ENCODE assay signal across 10 cellular contexts in the genomic region with DNA sequence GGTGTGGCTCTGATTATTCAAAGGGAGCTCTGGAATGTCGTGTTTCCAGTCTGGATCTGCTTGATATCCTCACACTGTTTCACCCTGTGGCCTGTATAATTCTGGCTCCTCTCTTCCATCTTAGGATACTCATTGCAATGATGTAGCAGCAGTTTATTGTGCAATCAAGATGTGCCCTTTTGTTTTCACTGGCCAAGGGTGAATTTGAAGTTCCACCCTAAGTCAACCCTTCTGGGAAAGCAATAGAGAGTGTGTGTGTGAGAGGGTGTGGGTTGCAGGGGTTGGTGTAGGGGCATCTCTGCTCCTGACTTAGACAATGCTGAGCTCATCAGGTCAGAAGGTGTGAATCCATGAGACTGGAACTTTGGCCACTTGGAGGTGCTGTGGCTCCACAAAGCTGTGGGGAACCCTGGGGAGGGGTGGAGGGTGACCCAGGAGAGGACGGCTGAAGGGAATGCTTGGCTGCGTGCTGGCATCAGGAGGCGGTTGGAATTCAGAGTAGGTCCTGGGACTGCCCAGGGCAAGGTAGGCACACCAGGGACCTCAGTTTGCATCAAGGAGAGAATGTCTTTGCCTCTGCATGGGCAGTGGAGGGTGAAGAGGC.
DNase-seq lines count a peak whose midpoint lies in the region; ATAC-seq and TF ChIP-seq lines count a peak whose summit lies in the region.
"Had no signal": no experiment of that assay in that cellular context is flagged by ENCODE, and none has a peak within 500 bp of the region (broad histone marks: within the 10 kb centered on the region; RNA-seq: fewer than 3 reads in every experiment).

No MANE protein-coding gene starts in this region.

- H3K4me2 ChIP-seq in HCT116 (ENCODE audit: low read length) = no peak overlapping the region

- no peaks in the 10 kb centered on the region for H3K9me3 Mint-ChIP-seq in activated CD4-positive, alpha-beta memory T cell treated with anti-CD3 and anti-CD28 coated beads for 36 hours
- H3K9me3 Mint-ChIP-seq: neural crest cell had no signal

- peak; percentile 21; the same call in 1 of the 2 replicates for TF ChIP-seq CTCF in BE2C (IDR thresholded peaks at IDR 0.05; ENCODE audit: low read depth, low read length)
- TF ChIP-seq CTCF in HCT116 (IDR thresholded peaks at IDR 0.05 in 2 of 3, conservative IDR thresholded peaks at IDR 0.05 in 1 of 3; ENCODE audit: borderline replicate concordance in 1 of 3, insufficient read depth in 1 of 3, low read depth in 2 of 3, low read length in 2 of 3) = peak; percentile 34 to 59 (median 50); a peak in 3 of 6 replicates
- TF ChIP-seq CTCF in stomach (IDR thresholded peaks at IDR 0.05) = no peak

- BruUV-seq in HCT116 (replicated peaks; lab: Mats Ljungman, UMichigan) = no TSS peak

- H3K4me1 ChIP-seq in BE2C (no peaks in the 10 kb centered on the region), HCT116 (ENCODE audit: control insufficient read depth in 1 of 2, insufficient read depth in 2 of 2, low read length in 2 of 2) (peaks cover 0 to 14% of the 10 kb centered on the region in 2 experiments; a peak in 2 of 4 replicates), stomach (peaks cover 0 to 20% (median 3%) of the 10 kb centered on the region in 4 donors)

- H3K27me3 ChIP-seq in BE2C (no peaks in the 10 kb centered on the region), HCT116 (ENCODE audit: insufficient read depth, low read length) (no peaks in the 10 kb centered on the region), stomach (no peaks in the 10 kb centered on the region)

- H3K27me3 Mint-ChIP-seq in activated CD4-positive, alpha-beta memory T cell treated with anti-CD3 and anti-CD28 coated beads for 36 hours = peaks cover 4% of the 10 kb centered on the region

- H3K4me1 Mint-ChIP-seq in activated CD4-positive, alpha-beta memory T cell treated with anti-CD3 and anti-CD28 coated beads for 36 hours (ENCODE audit: low read depth) = no peaks in the 10 kb centered on the region
- H3K4me1 Mint-ChIP-seq: neural crest cell had no signal

- intact Hi-C loops in HCT116 (cut with micrococcal nuclease) = no loop called here
- intact Hi-C loops in activated CD4-positive, alpha-beta memory T cell treated with anti-CD3 and anti-CD28 coated beads for 36 hours (cut with micrococcal nuclease) = no loop called here
- intact Hi-C loops in stomach (cut with DNase I; ENCODE audit: low total_unique reads) = no loop called here

- WGBS in stomach, 5 donors = 48 to 68% (median 51%) methylated on average over 4 of the region's 4 CpGs

- DNase-seq in BE2C (no peak), HCT116 (ENCODE audit: low read depth, low spot score) (peak; percentile 10), islet precursor cell (peak; percentile 83), NCI-H1092 (lab: John Stamatoyannopoulos, UW) (no peak), stomach (no peak)
- peak; percentile 46 for DNase-seq in activated CD4-positive, alpha-beta memory T cell treated with anti-CD3 and anti-CD28 coated beads for 36 hours

- peak overlapping the region; percentile 61 for H2AFZ ChIP-seq in HCT116 (ENCODE audit: low read depth, low read length, poor library complexity, severe bottlenecking)

- TF ChIP-seq POLR2A in HCT116 (IDR thresholded peaks at IDR 0.05; ENCODE audit: borderline replicate concordance, extremely low read depth, insufficient read depth, insufficient read length) (no peak), stomach (IDR thresholded peaks at IDR 0.05) (no peak)

- no peaks in the 10 kb centered on the region for H3K79me2 ChIP-seq in HCT116 (ENCODE audit: insufficient read depth, low read length)

- H4K20me1 ChIP-seq in HCT116 (ENCODE audit: insufficient read depth) = no peaks in the 10 kb centered on the region

- H3K27ac ChIP-seq in HCT116 (ENCODE audit: low read depth, low read length) (no peak overlapping the region), stomach (no peak overlapping the region)
- H3K27ac ChIP-seq: thoracic aorta had no signal

- ATAC-seq in HCT116 = peak; percentile 93
- ATAC-seq in HG03045 (IDR thresholded peaks at IDR 0.05; ENCODE audit: unreplicated experiment) = no peak
- no peak for ATAC-seq in GM21381 (IDR thresholded peaks at IDR 0.05; ENCODE audit: unreplicated experiment)

- peak overlapping the region; percentile 20 for H3K4me3 Mint-ChIP-seq in activated CD4-positive, alpha-beta memory T cell treated with anti-CD3 and anti-CD28 coated beads for 36 hours
- H3K4me3 Mint-ChIP-seq: neural crest cell had no signal

- RAD21 ChIA-PET in HCT116 (lab: Charles Lee; ENCODE audit: low non-redundant PET in 1 of 2, low total read pairs in 2 of 2, uncharacterized antibody in 2 of 2, unreplicated experiment in 2 of 2) = no interaction called here

- no peak overlapping the region for H3K9ac ChIP-seq in HCT116 (ENCODE audit: low read length)

- peak; percentile 52 for TF ChIP-seq RAD21 in HCT116 (IDR thresholded peaks at IDR 0.05; ENCODE audit: low read depth)

- no peak for TF ChIP-seq EP300 in stomach (IDR thresholded peaks at IDR 0.05)

- CTCF ChIA-PET in HCT116 (lab: Charles Lee) = interaction anchor here (0.9 to 1.6 kb wide), 6 partner anchors 10 to 408 kb away, joined by 3 to 6 read pairs (median 3); no protein-coding TSS in a partner anchor
- CTCF ChIA-PET in activated CD4-positive, alpha-beta memory T cell treated with anti-CD3 and anti-CD28 coated beads for 36 hours (lab: Charles Lee) = interaction anchor here (0.7 to 1.4 kb wide), 6 partner anchors 9 to 436 kb away, joined by 3 to 6 read pairs (median 4); no protein-coding TSS in a partner anchor

- H3K27ac Mint-ChIP-seq in activated CD4-positive, alpha-beta memory T cell treated with anti-CD3 and anti-CD28 coated beads for 36 hours = peak overlapping the region; percentile 42

- H3K36me3 Mint-ChIP-seq in activated CD4-positive, alpha-beta memory T cell treated with anti-CD3 and anti-CD28 coated beads for 36 hours = no peaks in the 10 kb centered on the region

- no peaks in the 10 kb centered on the region for H3K9me2 ChIP-seq in HCT116 (ENCODE audit: insufficient read depth)

- no peaks in the 10 kb centered on the region for H3K9me3 ChIP-seq in BE2C
- no peaks in the 10 kb centered on the region for H3K9me3 ChIP-seq in HCT116 (ENCODE audit: control insufficient read depth in 1 of 2, insufficient read depth in 1 of 2, low read depth in 1 of 2, low read length in 2 of 2)
- H3K9me3 ChIP-seq in stomach = no peaks in the 10 kb centered on the region
- H3K9me3 ChIP-seq: thoracic aorta had no signal

- POLR2A ChIA-PET in HCT116 (lab: Charles Lee) = no interaction called here
- POLR2A ChIA-PET in activated CD4-positive, alpha-beta memory T cell treated with anti-CD3 and anti-CD28 coated beads for 36 hours (lab: Charles Lee) = interaction anchor here (0.5 kb wide), 1 partner anchor 49 kb away, joined by 3 read pairs; no protein-coding TSS in a partner anchor

- H3K4me3 ChIP-seq in BE2C (ENCODE audit: low read depth, low read length) (no peak overlapping the region), HCT116 (replicated peaks in 1 of 2; ENCODE audit: low read depth in 1 of 2, low read length in 2 of 2) (no peak overlapping the region), stomach (no peak overlapping the region)
- H3K4me3 ChIP-seq: thoracic aorta had no signal

- H3K36me3 ChIP-seq in BE2C (no peaks in the 10 kb centered on the region), HCT116 (ENCODE audit: control insufficient read depth in 1 of 2, insufficient read depth in 2 of 2, low read length in 2 of 2) (no peaks in the 10 kb centered on the region), stomach (no peaks in the 10 kb centered on the region)
- H3K36me3 ChIP-seq: thoracic aorta had no signal

TF ChIP-seq in HCT116, 20 proteins besides CTCF, POLR2A, EP300 and RAD21 (continues in another document):
- TF ChIP-seq EZH2phosphoT487 (IDR thresholded peaks at IDR 0.05; ENCODE audit: borderline replicate concordance) (no peak), ELF1 (IDR thresholded peaks at IDR 0.05; ENCODE audit: borderline replicate concordance, low read depth) (no peak), JUND (IDR thresholded peaks at IDR 0.05) (no peak), POLR2AphosphoS5 (IDR thresholded peaks at IDR 0.05; ENCODE audit: low read depth, low read length) (no peak)
- TF ChIP-seq, protein P1, sequence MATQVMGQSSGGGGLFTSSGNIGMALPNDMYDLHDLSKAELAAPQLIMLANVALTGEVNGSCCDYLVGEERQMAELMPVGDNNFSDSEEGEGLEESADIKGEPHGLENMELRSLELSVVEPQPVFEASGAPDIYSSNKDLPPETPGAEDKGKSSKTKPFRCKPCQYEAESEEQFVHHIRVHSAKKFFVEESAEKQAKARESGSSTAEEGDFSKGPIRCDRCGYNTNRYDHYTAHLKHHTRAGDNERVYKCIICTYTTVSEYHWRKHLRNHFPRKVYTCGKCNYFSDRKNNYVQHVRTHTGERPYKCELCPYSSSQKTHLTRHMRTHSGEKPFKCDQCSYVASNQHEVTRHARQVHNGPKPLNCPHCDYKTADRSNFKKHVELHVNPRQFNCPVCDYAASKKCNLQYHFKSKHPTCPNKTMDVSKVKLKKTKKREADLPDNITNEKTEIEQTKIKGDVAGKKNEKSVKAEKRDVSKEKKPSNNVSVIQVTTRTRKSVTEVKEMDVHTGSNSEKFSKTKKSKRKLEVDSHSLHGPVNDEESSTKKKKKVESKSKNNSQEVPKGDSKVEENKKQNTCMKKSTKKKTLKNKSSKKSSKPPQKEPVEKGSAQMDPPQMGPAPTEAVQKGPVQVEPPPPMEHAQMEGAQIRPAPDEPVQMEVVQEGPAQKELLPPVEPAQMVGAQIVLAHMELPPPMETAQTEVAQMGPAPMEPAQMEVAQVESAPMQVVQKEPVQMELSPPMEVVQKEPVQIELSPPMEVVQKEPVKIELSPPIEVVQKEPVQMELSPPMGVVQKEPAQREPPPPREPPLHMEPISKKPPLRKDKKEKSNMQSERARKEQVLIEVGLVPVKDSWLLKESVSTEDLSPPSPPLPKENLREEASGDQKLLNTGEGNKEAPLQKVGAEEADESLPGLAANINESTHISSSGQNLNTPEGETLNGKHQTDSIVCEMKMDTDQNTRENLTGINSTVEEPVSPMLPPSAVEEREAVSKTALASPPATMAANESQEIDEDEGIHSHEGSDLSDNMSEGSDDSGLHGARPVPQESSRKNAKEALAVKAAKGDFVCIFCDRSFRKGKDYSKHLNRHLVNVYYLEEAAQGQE (IDR thresholded peaks at IDR 0.05; ENCODE audit: low read depth) = no peak
- TF ChIP-seq, protein P2, sequence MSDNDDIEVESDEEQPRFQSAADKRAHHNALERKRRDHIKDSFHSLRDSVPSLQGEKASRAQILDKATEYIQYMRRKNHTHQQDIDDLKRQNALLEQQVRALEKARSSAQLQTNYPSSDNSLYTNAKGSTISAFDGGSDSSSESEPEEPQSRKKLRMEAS (IDR thresholded peaks at IDR 0.05) = no peak

Comparison
In these comparisons a context has a peak if more than half of its experiments do, and no peak if none do; other contexts are left out.
1. DNase-seq: peak in HCT116 (single experiment), activated CD4-positive, alpha-beta memory T cell treated with anti-CD3 and anti-CD28 coated beads for 36 hours (single experiment) and islet precursor cell (single experiment); none in BE2C (single experiment), NCI-H1092 (single experiment) and stomach (single experiment).
2. CTCF ChIP-seq: peak in BE2C (single experiment) and HCT116 (3 of 3); none in stomach (0 of 7).